8 cellular contexts compared by ENCODE assay signal in genomic region chr12:116861331-116861730, GRCh38. TPM values are rescaled to one million over a fixed set of nuclear protein-coding genes. Genes with fewer than 3 reads are reported as not detected.
A peak's percentile ranks its signal among the peaks of the same experiment; 100 is the strongest.
DNase-seq lines count a peak whose midpoint lies in the region; ATAC-seq and TF ChIP-seq lines count a peak whose summit lies in the region.

No MANE protein-coding gene starts in this region.

- DNase-seq in NCI-H82 (lab: John Stamatoyannopoulos, UW) (peak; percentile 53), NCI-H82 treated with DMSO at 0.1 percent for 48 hours (lab: John Stamatoyannopoulos, UW; ENCODE audit: unreplicated experiment) (no peak), M059J (ENCODE audit: low read depth) (peak; percentile 61), iris pigment epithelial cell (ENCODE audit: low read depth) (peak; percentile 63), cortex of kidney (lab: John Stamatoyannopoulos, UW) (no peak)
- DNase-seq in activated effector memory CD4-positive, alpha-beta T cell treated with Interleukin-2 at 50 U/mL for 16 hours, result peak; percentile 18

- 44 to 52% methylated on average over 5 to 7 of the region's 12 CpGs for WGBS in gastroesophageal sphincter (ENCODE audit: low coverage in 1 of 2), 2 donors

- peaks cover 0 to 26% (median 0%) of the 10 kb centered on the region in 3 donors for H3K4me1 ChIP-seq in gastroesophageal sphincter

- ATAC-seq in GM21825 (IDR thresholded peaks at IDR 0.05; ENCODE audit: unreplicated experiment) (peak; percentile 87), gastroesophageal sphincter (no peak)

- no peak for TF ChIP-seq CTCF in gastroesophageal sphincter (IDR thresholded peaks at IDR 0.05)

- no peak for TF ChIP-seq EP300 in gastroesophageal sphincter (IDR thresholded peaks at IDR 0.05)

- no peak for TF ChIP-seq POLR2A in gastroesophageal sphincter (IDR thresholded peaks at IDR 0.05)

- no peak overlapping the region for H3K4me3 ChIP-seq in gastroesophageal sphincter

- H3K9me3 ChIP-seq in gastroesophageal sphincter, result no peaks in the 10 kb centered on the region

- H3K27me3 ChIP-seq in gastroesophageal sphincter, result peaks cover 61% of the 10 kb centered on the region

- H3K27ac ChIP-seq in gastroesophageal sphincter, result no peak overlapping the region

- H3K36me3 ChIP-seq in gastroesophageal sphincter, result no peaks in the 10 kb centered on the region

RNA-seq across cellular contexts. Expression of gene HRK, which starts 19.9 kb away (rescaled TPM):
- not detected in 2 replicates for total RNA-seq in M059J (2014; rRNA removed; shearing (Covaris generic))
- under 1 TPM in 3 of 4 donors, not detected in 1; under 0.01 to 0.45 (median 0.08) TPM for total RNA-seq in gastroesophageal sphincter

RNA-seq across cellular contexts. Expression of gene FBXW8, which starts 49.4 kb away (rescaled TPM):
- total RNA-seq in M059J (2014; rRNA removed; shearing (Covaris generic)), result 9.0 and 18.2 TPM in 2 replicates
- 10 to 100 TPM; 10.1 to 17.9 (median 13.7) TPM for total RNA-seq in gastroesophageal sphincter

Comparison
In these comparisons a context has a peak if more than half of its experiments do, and no peak if none do; other contexts are left out.
1. DNase-seq: peak in NCI-H82 (single experiment), M059J (single experiment), activated effector memory CD4-positive, alpha-beta T cell treated with Interleukin-2 at 50 U/mL for 16 hours (single experiment) and iris pigment epithelial cell (single experiment); none in NCI-H82 treated with DMSO at 0.1 percent for 48 hours (single experiment) and cortex of kidney (single experiment).